In genomic region chr14:68638817-68639517, GRCh38 we compare ENCODE assay signal across 18 cellular contexts.
DNase-seq lines count a peak whose midpoint lies in the region; ATAC-seq and TF ChIP-seq lines count a peak whose summit lies in the region.
"Had no signal": no experiment of that assay in that cellular context is flagged by ENCODE, and none has a peak within 500 bp of the region (broad histone marks: within the 10 kb centered on the region; RNA-seq: fewer than 3 reads in every experiment).

No MANE protein-coding gene starts in this region.

- H3K4me1 ChIP-seq in iPS-15b (ENCODE audit: control insufficient read depth, insufficient read depth, low read length), result peaks cover 2% of the 10 kb centered on the region
- peaks cover 5% of the 10 kb centered on the region for H3K4me1 ChIP-seq in prostate gland (replicated peaks)
- peaks cover 24 to 25% of the 10 kb centered on the region in 2 donors for H3K4me1 ChIP-seq in uterus
- H3K4me1 ChIP-seq: parathyroid adenoma had no signal

- H3K9ac ChIP-seq in iPS-15b (ENCODE audit: low read depth, low read length), result peak overlapping the region; percentile 12
- H3K9ac ChIP-seq: parathyroid adenoma had no signal

- peaks cover 37% of the 10 kb centered on the region for H3K36me3 Mint-ChIP-seq in nephron progenitor cell (ENCODE audit: low read depth)

- H3K9me3 ChIP-seq in iPS-15b (ENCODE audit: control insufficient read depth, insufficient read depth, low read length), result no peaks in the 10 kb centered on the region
- H3K9me3 ChIP-seq in prostate gland, result no peaks in the 10 kb centered on the region
- H3K9me3 ChIP-seq in uterus, result no peaks in the 10 kb centered on the region

- H3K27me3 ChIP-seq in iPS-15b (ENCODE audit: control insufficient read depth, insufficient read depth, low read length), result no peaks in the 10 kb centered on the region
- no peaks in the 10 kb centered on the region for H3K27me3 ChIP-seq in prostate gland (replicated peaks; ENCODE audit: insufficient read depth)
- H3K27me3 ChIP-seq in uterus, result no peaks in the 10 kb centered on the region

- no peaks in the 10 kb centered on the region for H3K4me1 Mint-ChIP-seq in nephron progenitor cell
- H3K4me1 Mint-ChIP-seq: stimulated activated naive B cell treated with anti-CD40 and anti-IgM and Interleukin-4, amounts not matched to agents 10 μg/mL and 1 μg/mL and 100 μg/mL, for 72 hours had no signal

- peaks cover 40% of the 10 kb centered on the region for H3K9me3 Mint-ChIP-seq in nephron progenitor cell

- DNase-seq in activated effector memory CD4-positive, alpha-beta T cell treated with anti-CD3 and anti-CD28 coated beads, Interleukin-2, amount 50 U/mL, for 16 hours, result peak; percentile 4
- no peak for DNase-seq in activated effector memory CD4-positive, alpha-beta T cell treated with Interleukin-2 at 50 U/mL for 16 hours
- DNase-seq in prostate gland (ENCODE audit: low spot score), result no peak
- DNase-seq in uterus, result peak in 1 of 2 donors; percentile 29
- DNase-seq in nephron progenitor cell, result no peak
- no peak for DNase-seq in NCI-H1092 treated with DMSO at 0.1 percent for 48 hours (lab: John Stamatoyannopoulos, UW)
- DNase-seq: activated T-cell treated with anti-CD3 and anti-CD28 coated beads, Interleukin-2, amount 50 U/mL, for 1 hour; amygdala; COR-L47; NCI-H1105 treated with DMSO at 0.1 percent for 48 hours; NCI-H226; stimulated activated CD4-positive, alpha-beta T cell treated with anti-CD3 and anti-CD28 coated beads, Interleukin-4, amount 100 ng/mL, for 24 hours; stimulated activated naive B cell treated with anti-CD40 and anti-IgM and Interleukin-4, amounts not matched to agents 10 μg/mL and 1 μg/mL and 100 μg/mL, for 72 hours had no signal

- TF ChIP-seq POLR2A in prostate gland (IDR thresholded peaks at IDR 0.05) (no peak), uterus (IDR thresholded peaks at IDR 0.05) (peak in 1 of 2 donors; percentile 1)

- no peak overlapping the region for H3K27ac Mint-ChIP-seq in nephron progenitor cell
- H3K27ac Mint-ChIP-seq: memory B cell; stimulated activated naive B cell treated with anti-CD40 and anti-IgM and Interleukin-4, amounts not matched to agents 10 μg/mL and 1 μg/mL and 100 μg/mL, for 72 hours had no signal

- H3K4me3 Mint-ChIP-seq in nephron progenitor cell, result no peak overlapping the region
- H3K4me3 Mint-ChIP-seq: memory B cell; stimulated activated naive B cell treated with anti-CD40 and anti-IgM and Interleukin-4, amounts not matched to agents 10 μg/mL and 1 μg/mL and 100 μg/mL, for 72 hours had no signal

- intact Hi-C loops in prostate gland (cut with DNase I), result no loop called here
- intact Hi-C loops in uterus (cut with DNase I; ENCODE audit: low total_unique reads), result no loop called here

- H3K27ac ChIP-seq in prostate gland, result peak overlapping the region; percentile 41 to 50
- H3K27ac ChIP-seq in uterus, result peak overlapping the region; percentile 82 to 86
- H3K27ac ChIP-seq: parathyroid adenoma had no signal

- H3K36me3 ChIP-seq in iPS-15b (ENCODE audit: control insufficient read depth, insufficient read depth, low read length) (peaks cover 2% of the 10 kb centered on the region), prostate gland (no peaks in the 10 kb centered on the region), uterus (no peaks in the 10 kb centered on the region)

- TF ChIP-seq CTCF in prostate gland (IDR thresholded peaks at IDR 0.05) (no peak), uterus (IDR thresholded peaks at IDR 0.05) (no peak), nephron progenitor cell (IDR thresholded peaks at IDR 0.05) (no peak)

- WGBS in prostate gland, result 65% methylated on average over 6 of the region's 6 CpGs

- no peak for ATAC-seq in HG03460 (IDR thresholded peaks at IDR 0.05; ENCODE audit: unreplicated experiment)
- ATAC-seq: activated CD4-positive, CD25-positive, alpha-beta regulatory T cell treated with anti-CD3 and anti-CD28 coated beads, Interleukin-2, amount 50 U/mL, for 24 hours; stimulated activated naive B cell treated with anti-CD40 and anti-IgM and Interleukin-4, amounts not matched to agents 10 μg/mL and 1 μg/mL and 100 μg/mL, for 72 hours had no signal

- H3K4me3 ChIP-seq in iPS-15b (ENCODE audit: low read depth, low read length), result no peak overlapping the region
- no peak overlapping the region for H3K4me3 ChIP-seq in prostate gland
- no peak overlapping the region for H3K4me3 ChIP-seq in uterus

- peaks cover 4% of the 10 kb centered on the region for H3K27me3 Mint-ChIP-seq in nephron progenitor cell (ENCODE audit: low read depth, poor library complexity)
- H3K27me3 Mint-ChIP-seq: memory B cell; stimulated activated naive B cell treated with anti-CD40 and anti-IgM and Interleukin-4, amounts not matched to agents 10 μg/mL and 1 μg/mL and 100 μg/mL, for 72 hours had no signal
